In the genomic region with DNA sequence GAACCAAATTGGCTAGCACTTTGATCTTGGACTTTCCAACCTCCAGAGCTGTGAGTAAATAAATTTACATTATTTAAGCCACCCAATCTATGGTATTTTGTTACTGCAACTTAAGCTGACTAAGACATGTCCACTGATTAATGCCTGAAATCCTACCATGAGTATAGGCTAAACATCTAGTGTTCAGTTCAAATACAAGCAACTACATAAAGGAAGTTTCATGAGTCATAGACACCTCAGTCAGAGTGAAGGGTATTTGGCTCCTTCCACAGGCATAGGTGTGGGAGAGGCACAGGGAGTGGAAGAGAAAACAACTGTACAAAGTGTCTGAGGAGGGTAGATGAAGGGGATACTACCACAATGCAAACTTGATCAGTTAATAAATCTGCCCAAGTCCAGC, we compare ENCODE assay signal across 28 cellular contexts. TPM values are rescaled to one million over a fixed set of nuclear protein-coding genes. Genes with fewer than 3 reads are reported as not detected.
"Had no signal": no experiment of that assay in that cellular context is flagged by ENCODE, and none has a peak within 500 bp of the region (broad histone marks: within the 10 kb centered on the region; RNA-seq: fewer than 3 reads in every experiment).

No MANE protein-coding gene starts in this region.

- ATAC-seq: left cardiac atrium; left lobe of liver; left ventricle myocardium superior; lower lobe of right lung; natural killer cell; right lobe of liver; stimulated activated memory B cell treated with anti-CD40 and anti-IgM and Interleukin-4, amounts not matched to agents 10 μg/mL and 1 μg/mL and 100 μg/mL, for 72 hours; stimulated activated naive CD8-positive, alpha-beta T cell treated with anti-CD3 and anti-CD28 coated beads, Interleukin-15, amount 100 ng/mL, for 72 hours had no signal

- H3K27me3 ChIP-seq: neural progenitor cell, neutrophil, ovary, right atrium auricular region, uterus had no signal

- H3K4me3 ChIP-seq: lower lobe of right lung, neural progenitor cell, ovary, right atrium auricular region, right lobe of liver, smooth muscle cell, tibial nerve, uterus had no signal

- DNase-seq: hippocampal formation; kidney glomerular epithelial cell; left cardiac atrium; left ventricle myocardium superior; lower lobe of right lung; mesendoderm; naive B cell; natural killer cell; nephron progenitor cell; ovary; right lobe of liver; stimulated activated CD4-positive, alpha-beta T cell treated with anti-CD3 and anti-CD28 coated beads, Interleukin-1b, Interleukin-23, amount 100 ng/mL, for 48 hours; stimulated activated CD4-positive, alpha-beta T cell treated with anti-CD3 and anti-CD28 coated beads, Interleukin-2, amount 100 ng/mL, for 48 hours; stimulated activated CD4-positive, alpha-beta T cell treated with anti-CD3 and anti-CD28 coated beads, Interleukin-4, amount 100 ng/mL, for 4 hours; stimulated activated CD8-positive, alpha-beta memory T cell treated with anti-CD3 and anti-CD28 coated beads, Interleukin-4, amount 100 ng/mL, for 48 hours; stimulated activated naive CD4-positive, alpha-beta T cell treated with Interleukin-2 at 50 U/mL for 16 hours; stimulated activated naive CD8-positive, alpha-beta T cell treated with anti-CD3 and anti-CD28 coated beads, Interleukin-15, amount 100 ng/mL, for 72 hours; substantia nigra; uterus had no signal

- FAIRE-seq: keratinocyte had no signal

- H3K4me1 ChIP-seq: lower lobe of right lung, neural progenitor cell, right lobe of liver, uterus had no signal

- H3K27ac ChIP-seq: lower lobe of right lung, neural progenitor cell, neutrophil, ovary, right atrium auricular region, right lobe of liver, tibial nerve, uterus had no signal

- H3K36me3 ChIP-seq: lower lobe of right lung, neural progenitor cell, neutrophil, ovary, right atrium auricular region, right lobe of liver, tibial nerve, uterus had no signal

RNA-seq across cellular contexts. Expression of a gene that starts 35.5 kb away (rescaled TPM):
- total RNA-seq: mononuclear cell, natural killer cell had no signal
- polyA plus RNA-seq: keratinocyte had no signal
